In the genomic region with DNA sequence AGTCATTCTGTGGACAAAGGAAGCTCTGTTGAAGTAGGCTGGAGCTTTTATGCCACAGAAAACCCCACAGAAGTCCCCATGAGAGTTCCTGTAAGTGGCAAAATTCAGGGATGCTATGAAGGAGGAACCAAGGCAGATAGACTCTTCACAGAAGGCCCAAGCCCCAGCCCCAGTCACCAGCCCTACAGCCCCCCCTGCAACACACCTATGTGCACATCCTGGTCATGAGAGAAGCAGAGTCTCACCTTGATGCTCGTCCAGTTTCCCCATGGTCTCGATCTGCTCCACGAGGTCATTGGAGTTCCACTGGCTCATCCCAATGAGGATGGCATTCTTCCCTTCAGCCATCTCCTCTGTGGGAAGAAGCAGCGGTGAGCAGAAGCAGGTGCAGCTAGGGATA, we compare ENCODE assay signal across 17 cellular contexts. TPM values are rescaled to one million over a fixed set of nuclear protein-coding genes. Genes with fewer than 3 reads are reported as not detected.
DNase-seq lines count a peak whose midpoint lies in the region; ATAC-seq and TF ChIP-seq lines count a peak whose summit lies in the region.
"Had no signal": no experiment of that assay in that cellular context is flagged by ENCODE, and none has a peak within 500 bp of the region (broad histone marks: within the 10 kb centered on the region; RNA-seq: fewer than 3 reads in every experiment).

No MANE protein-coding gene starts in this region.

- POLR2A ChIA-PET in A673 (lab: Charles Lee; ENCODE audit: low non-redundant PET) (no interaction called here), PC-3 (lab: Charles Lee; ENCODE audit: unreplicated experiment) (no interaction called here)

- no peaks in the 10 kb centered on the region for H3K27me3 Mint-ChIP-seq in activated T-helper 17 cell treated with anti-CD3 and anti-CD28 coated beads, Interleukin-2, amount 50 U/mL, for 72 hours
- H3K27me3 Mint-ChIP-seq: IgD-negative memory B cell had no signal

- H3K4me1 Mint-ChIP-seq in activated T-helper 17 cell treated with anti-CD3 and anti-CD28 coated beads, Interleukin-2, amount 50 U/mL, for 72 hours: no peaks in the 10 kb centered on the region
- H3K4me1 Mint-ChIP-seq: IgD-negative memory B cell had no signal

- intact Hi-C loops in A673 (cut with micrococcal nuclease; ENCODE audit: unreplicated experiment) (no loop called here), PC-3 (cut with micrococcal nuclease) (no loop called here), thyroid gland (cut with DNase I) (no loop called here)

- H3K9ac ChIP-seq in PC-3 (ENCODE audit: low read length): no peak overlapping the region
- H3K9ac ChIP-seq: BLaER1 treated with 17β-estradiol and CSF1 and Interleukin-3, amounts not matched to agents 10 nM and 100 nM; GM23248 had no signal

- ATAC-seq in PC-3 (no peak), GM18870 (IDR thresholded peaks at IDR 0.05; ENCODE audit: unreplicated experiment) (no peak)
- ATAC-seq in activated T-helper 17 cell treated with anti-CD3 and anti-CD28 coated beads, Interleukin-2, amount 50 U/mL, for 72 hours (replicated peaks): no peak

- TF ChIP-seq POLR2A in thyroid gland (IDR thresholded peaks at IDR 0.05): no peak

- no peaks in the 10 kb centered on the region for H4K20me1 ChIP-seq in PC-3 (ENCODE audit: low read length)
- H4K20me1 ChIP-seq: BLaER1 treated with 17β-estradiol and CSF1 and Interleukin-3, amounts not matched to agents 10 nM and 100 nM had no signal

- H2AFZ ChIP-seq in PC-3 (ENCODE audit: low read length): no peak overlapping the region
- H2AFZ ChIP-seq: GM23248 had no signal

- H3K9me2 ChIP-seq in PC-3 (replicated peaks; ENCODE audit: low read length): no peaks in the 10 kb centered on the region

- DNase-seq in A673 (ENCODE audit: low spot score) (no peak), PC-3 (no peak), epithelial cell of prostate (ENCODE audit: low read depth, low spot score) (no peak), GM19240 (ENCODE audit: insufficient read length, low spot score) (no peak), HAP-1 (ENCODE audit: low spot score in 2 of 2) (no peak), thyroid gland (no peak)
- DNase-seq: 8988T; CD4-positive, CD25-positive, alpha-beta regulatory T cell; DND-41; GDM1; H7; HFFc6 had no signal

- in situ Hi-C loops in HAP-1 (cut with MboI; ENCODE audit: low sequenced_read_pairs): no loop called here

- no peaks in the 10 kb centered on the region for H3K36me3 Mint-ChIP-seq in activated T-helper 17 cell treated with anti-CD3 and anti-CD28 coated beads, Interleukin-2, amount 50 U/mL, for 72 hours (ENCODE audit: low read depth)
- H3K36me3 Mint-ChIP-seq: CD4-positive, CD25-positive, alpha-beta regulatory T cell; IgD-negative memory B cell had no signal

- H3F3A ChIP-seq in PC-3 (ENCODE audit: low read length, unreplicated experiment): no peaks in the 10 kb centered on the region

- H3K9me3 ChIP-seq in A673 (ENCODE audit: low read depth, low read length, poor library complexity, severe bottlenecking) (no peaks in the 10 kb centered on the region), PC-3 (ENCODE audit: low read length) (no peaks in the 10 kb centered on the region), HAP-1 (no peaks in the 10 kb centered on the region), thyroid gland (no peaks in the 10 kb centered on the region)
- H3K9me3 ChIP-seq: BLaER1 treated with 17β-estradiol and CSF1 and Interleukin-3, amounts not matched to agents 10 nM and 100 nM had no signal

- H3K36me3 ChIP-seq in A673 (ENCODE audit: insufficient read depth, low read length, poor library complexity, severe bottlenecking) (no peaks in the 10 kb centered on the region), PC-3 (ENCODE audit: low read depth, low read length) (no peaks in the 10 kb centered on the region), HAP-1 (replicated peaks) (no peaks in the 10 kb centered on the region), thyroid gland (no peaks in the 10 kb centered on the region)
- H3K36me3 ChIP-seq: BLaER1 treated with 17β-estradiol and CSF1 and Interleukin-3, amounts not matched to agents 10 nM and 100 nM had no signal

- H3K4me1 ChIP-seq in A673 (ENCODE audit: insufficient read depth, low read length, poor library complexity, severe bottlenecking): no peaks in the 10 kb centered on the region
- peaks cover 24% of the 10 kb centered on the region for H3K4me1 ChIP-seq in PC-3 (ENCODE audit: insufficient read depth, low read length)
- no peaks in the 10 kb centered on the region for H3K4me1 ChIP-seq in HAP-1
- no peaks in the 10 kb centered on the region for H3K4me1 ChIP-seq in thyroid gland

- no peak overlapping the region for H3K27ac ChIP-seq in A673 (ENCODE audit: low read depth, low read length, poor library complexity, severe bottlenecking)
- no peak overlapping the region for H3K27ac ChIP-seq in PC-3 (ENCODE audit: low read length)
- peak overlapping the region; percentile 69 for H3K27ac ChIP-seq in epithelial cell of prostate
- H3K27ac ChIP-seq in thyroid gland: no peak overlapping the region
- H3K27ac ChIP-seq: BLaER1 treated with 17β-estradiol and CSF1 and Interleukin-3, amounts not matched to agents 10 nM and 100 nM; GM23248 had no signal

- H3K9me3 Mint-ChIP-seq in activated T-helper 17 cell treated with anti-CD3 and anti-CD28 coated beads, Interleukin-2, amount 50 U/mL, for 72 hours: no peaks in the 10 kb centered on the region
- H3K9me3 Mint-ChIP-seq: CD4-positive, CD25-positive, alpha-beta regulatory T cell; HFFc6 had no signal

- BruUV-seq in A673 (replicated peaks; lab: Mats Ljungman, UMichigan) (no TSS peak), PC-3 (replicated peaks; lab: Mats Ljungman, UMichigan) (no TSS peak)

- no peaks in the 10 kb centered on the region for H3K27me3 ChIP-seq in A673 (replicated peaks; ENCODE audit: insufficient read depth, low read depth, low read length, poor library complexity)
- H3K27me3 ChIP-seq in PC-3 (ENCODE audit: low read length): no peaks in the 10 kb centered on the region
- no peaks in the 10 kb centered on the region for H3K27me3 ChIP-seq in HAP-1 (ENCODE audit: low read depth)
- no peaks in the 10 kb centered on the region for H3K27me3 ChIP-seq in thyroid gland
- H3K27me3 ChIP-seq: BLaER1 treated with 17β-estradiol and CSF1 and Interleukin-3, amounts not matched to agents 10 nM and 100 nM had no signal

- H3K4me3 ChIP-seq in A673 (ENCODE audit: low read depth, low read length, poor library complexity, severe bottlenecking) (no peak overlapping the region), PC-3 (ENCODE audit: low read length) (no peak overlapping the region), HAP-1 (no peak overlapping the region), thyroid gland (replicated peaks in 1 of 3) (no peak overlapping the region)
- H3K4me3 ChIP-seq: BLaER1 treated with 17β-estradiol and CSF1 and Interleukin-3, amounts not matched to agents 10 nM and 100 nM; GM23248 had no signal

- CTCF ChIA-PET in A673 (lab: Charles Lee) (no interaction called here), PC-3 (lab: Charles Lee) (no interaction called here)

- TF ChIP-seq CTCF in A673 (conservative IDR thresholded peaks at IDR 0.05; ENCODE audit: low read depth, low read length) (peak; percentile 19; the same call in 1 of the 2 replicates), PC-3 (conservative IDR thresholded peaks at IDR 0.05; ENCODE audit: low read depth, low read length) (peak; percentile 28; the same call in 1 of the 2 replicates), thyroid gland (IDR thresholded peaks at IDR 0.05) (no peak)

- no peak overlapping the region for H3K4me3 Mint-ChIP-seq in activated T-helper 17 cell treated with anti-CD3 and anti-CD28 coated beads, Interleukin-2, amount 50 U/mL, for 72 hours
- H3K4me3 Mint-ChIP-seq: CD4-positive, CD25-positive, alpha-beta regulatory T cell; HFFc6; IgD-negative memory B cell had no signal

- WGBS in thyroid gland, 2 donors: 85 to 94% methylated on average over 4 of the region's 4 CpGs

- no peak overlapping the region for H3K4me2 ChIP-seq in PC-3 (ENCODE audit: low read length)
- H3K4me2 ChIP-seq: BLaER1 treated with 17β-estradiol and CSF1 and Interleukin-3, amounts not matched to agents 10 nM and 100 nM had no signal

- peak overlapping the region; percentile 29 for H3K27ac Mint-ChIP-seq in activated T-helper 17 cell treated with anti-CD3 and anti-CD28 coated beads, Interleukin-2, amount 50 U/mL, for 72 hours
- H3K27ac Mint-ChIP-seq: CD4-positive, CD25-positive, alpha-beta regulatory T cell; HFFc6 had no signal

- no peaks in the 10 kb centered on the region for H3K79me2 ChIP-seq in PC-3 (ENCODE audit: low read length)

RNA-seq across cellular contexts. Expression of a gene that starts 31.2 kb away (rescaled TPM):
- 0.71 and 1.9 TPM in 2 replicates for total RNA-seq in A673 (2021)
- total RNA-seq in PC-3 (2014; rRNA removed): 7.1 and 9.7 TPM in 2 replicates
- total RNA-seq in activated T-helper 17 cell treated with anti-CD3 and anti-CD28 coated beads, Interleukin-2, amount 50 U/mL, for 72 hours: 1 to 10 TPM in 1 of 2 donors, under 1 TPM in 1; 0.73 to 1.4 TPM
- total RNA-seq in thyroid gland: 10 to 100 TPM in 1 of 4 donors, 1 to 10 TPM in 3; 4.0 to 10.9 (median 5.6) TPM

Comparison
In these comparisons a context has a peak if more than half of its experiments do, and no peak if none do; other contexts are left out.
1. CTCF ChIP-seq: peak in A673 (single experiment) and PC-3 (single experiment); none in thyroid gland (0 of 6).